9 cellular contexts compared by ENCODE assay signal in genomic region chr9:75152416-75152815, GRCh38.
DNase-seq lines count a peak whose midpoint lies in the region; ATAC-seq lines count a peak whose summit lies in the region.
"Had no signal": no experiment of that assay in that cellular context is flagged by ENCODE, and none has a peak within 500 bp of the region (broad histone marks: within the 10 kb centered on the region; RNA-seq: fewer than 3 reads in every experiment).

No MANE protein-coding gene starts in this region.

- in situ Hi-C loops in KBM-7 (cut with MboI; ENCODE audit: low pct_unique_long_range_greater_than_20kb, low sequenced_read_pairs), result no loop called here

- intact Hi-C loops in Right ventricle myocardium superior (cut with DNase I), result no loop called here

- DNase-seq in activated CD4-positive, alpha-beta T cell treated with anti-CD3 and anti-CD28 coated beads for 48 hours, result peak; percentile 75
- DNase-seq in activated gamma-delta T cell treated with anti-CD3 and anti-CD28 coated beads, Interleukin-2, amount 50 U/mL, for 16 hours (ENCODE audit: low read depth), result peak; percentile 23
- peak; percentile 26 to 52 for DNase-seq in stimulated activated CD4-positive, alpha-beta T cell treated with anti-CD3 and anti-CD28 coated beads, Interleukin-4, amount 100 ng/mL, for 48 hours (ENCODE audit: low read depth in 2 of 2)
- DNase-seq in Right ventricle myocardium superior, result no peak
- no peak for DNase-seq in KBM-7
- no peak for DNase-seq in MV-4-11 (lab: John Stamatoyannopoulos, UW)
- DNase-seq: NCI-H187 treated with DMSO at 0.1 percent for 48 hours had no signal

- ATAC-seq in GM18909 (IDR thresholded peaks at IDR 0.05; ENCODE audit: poor library complexity, unreplicated experiment), result peak; percentile 61
- no peak for ATAC-seq in Right ventricle myocardium superior (ENCODE audit: poor library complexity)
- no peak for ATAC-seq in HG03135 (IDR thresholded peaks at IDR 0.05; ENCODE audit: unreplicated experiment)

Comparison
In these comparisons a context has a peak if more than half of its experiments do, and no peak if none do; other contexts are left out.
1. DNase-seq: peak in activated CD4-positive, alpha-beta T cell treated with anti-CD3 and anti-CD28 coated beads for 48 hours (single experiment), activated gamma-delta T cell treated with anti-CD3 and anti-CD28 coated beads, Interleukin-2, amount 50 U/mL, for 16 hours (single experiment) and stimulated activated CD4-positive, alpha-beta T cell treated with anti-CD3 and anti-CD28 coated beads, Interleukin-4, amount 100 ng/mL, for 48 hours (2 of 2); none in Right ventricle myocardium superior (single experiment), KBM-7 (single experiment) and MV-4-11 (single experiment).